In the genomic region with DNA sequence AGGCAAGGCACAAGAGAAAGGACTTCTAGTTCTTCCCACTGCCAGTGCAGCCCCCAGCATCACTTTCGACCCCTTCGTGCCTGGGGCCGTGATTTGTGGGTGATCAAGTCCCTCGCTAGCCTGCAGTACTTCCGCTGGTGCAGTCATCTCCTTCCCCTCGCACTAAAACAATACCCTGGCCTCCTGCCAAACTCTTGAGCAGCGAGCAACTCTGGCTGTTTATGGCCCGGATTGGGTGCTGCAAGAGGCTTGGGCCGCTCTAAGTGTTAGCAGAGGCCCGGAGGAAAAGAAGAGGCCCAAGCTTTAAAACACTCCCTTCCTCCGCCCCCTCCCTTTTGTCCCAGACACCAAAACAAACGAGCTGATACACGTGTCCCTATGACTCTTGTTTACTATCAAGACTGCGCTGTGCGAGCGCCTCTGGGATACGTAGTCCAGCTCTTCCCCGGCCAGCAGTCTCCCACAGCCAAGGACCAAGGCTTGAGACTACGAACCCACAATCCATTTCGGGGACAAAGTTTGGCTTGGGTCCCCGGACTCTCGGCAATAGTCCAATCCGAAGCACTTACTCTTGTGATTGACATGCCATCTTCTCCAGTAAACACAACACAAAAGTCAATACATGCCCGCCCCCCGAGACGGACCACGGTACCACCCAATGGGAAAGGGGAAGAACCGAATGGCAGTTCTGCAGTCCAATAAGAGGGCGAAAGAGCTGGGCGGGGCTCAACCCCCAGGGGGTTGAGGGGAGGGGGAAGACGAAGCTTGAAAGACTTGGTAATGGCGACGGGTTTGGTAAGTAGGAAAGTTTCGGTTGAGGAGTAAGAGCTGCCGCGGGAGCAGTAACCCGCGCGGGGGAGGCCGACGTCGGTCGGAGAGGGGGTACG, we compare ENCODE assay signal across 8 cellular contexts. TPM values are rescaled to one million over a fixed set of nuclear protein-coding genes. Genes with fewer than 3 reads are reported as not detected.
DNase-seq lines count a peak whose midpoint lies in the region; ATAC-seq and TF ChIP-seq lines count a peak whose summit lies in the region.

A gene with protein sequence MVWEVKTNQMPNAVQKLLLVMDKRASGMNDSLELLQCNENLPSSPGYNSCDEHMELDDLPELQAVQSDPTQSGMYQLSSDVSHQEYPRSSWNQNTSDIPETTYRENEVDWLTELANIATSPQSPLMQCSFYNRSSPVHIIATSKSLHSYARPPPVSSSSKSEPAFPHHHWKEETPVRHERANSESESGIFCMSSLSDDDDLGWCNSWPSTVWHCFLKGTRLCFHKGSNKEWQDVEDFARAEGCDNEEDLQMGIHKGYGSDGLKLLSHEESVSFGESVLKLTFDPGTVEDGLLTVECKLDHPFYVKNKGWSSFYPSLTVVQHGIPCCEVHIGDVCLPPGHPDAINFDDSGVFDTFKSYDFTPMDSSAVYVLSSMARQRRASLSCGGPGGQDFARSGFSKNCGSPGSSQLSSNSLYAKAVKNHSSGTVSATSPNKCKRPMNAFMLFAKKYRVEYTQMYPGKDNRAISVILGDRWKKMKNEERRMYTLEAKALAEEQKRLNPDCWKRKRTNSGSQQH (plus strand): TSS at position 771 of the 887 bp plus-strand sequence. CDS start 10,891 bp downstream, outside the sequence.

- H3K9me3 ChIP-seq in CD8-positive, alpha-beta T cell (ENCODE audit: low read length), result no peaks in the 10 kb centered on the region
- H3K9me3 ChIP-seq in lower lobe of right lung, result no peaks in the 10 kb centered on the region

- CTCF ChIA-PET in CD8-positive, alpha-beta T cell (lab: Charles Lee), result interaction anchor here (0.7 to 3.5 kb wide), 13 partner anchors 8 to 883 kb away, joined by 3 to 14 read pairs (median 4); no protein-coding TSS in a partner anchor

- no peaks in the 10 kb centered on the region for H3K36me3 ChIP-seq in CD8-positive, alpha-beta T cell (ENCODE audit: insufficient read depth, low read length)
- H3K36me3 ChIP-seq in lower lobe of right lung, result no peaks in the 10 kb centered on the region

- TF ChIP-seq CTCF in CD8-positive, alpha-beta T cell (IDR thresholded peaks at IDR 0.05), result no peak
- no peak for TF ChIP-seq CTCF in lower lobe of right lung (IDR thresholded peaks at IDR 0.05)

- peak; percentile 95 to 99 (median 98) for DNase-seq in CD8-positive, alpha-beta T cell
- peak; percentile 99 for DNase-seq in HS-5 (ENCODE audit: low read depth)
- DNase-seq in NK-92 treated with Interleukin-12 subunit alpha and Interleukin-12 subunit beta, amount 100 ng/mL, for 24 hours (lab: John Stamatoyannopoulos, UW), result peak; percentile 97
- DNase-seq in activated CD8-positive, alpha-beta memory T cell treated with anti-CD3 and anti-CD28 coated beads for 24 hours, result peak; percentile 99
- peak; percentile 97 for DNase-seq in effector CD4-positive, alpha-beta T cell
- DNase-seq in lower lobe of right lung, result peak; percentile 98
- peak; percentile 92 to 98 (median 95) for DNase-seq in stimulated activated CD4-positive, alpha-beta T cell treated with anti-CD3 and anti-CD28 coated beads, TNF-alpha, amount 100 ng/mL, for 24 hours (ENCODE audit: low read depth in 3 of 3)

- no peaks in the 10 kb centered on the region for H3K27me3 ChIP-seq in CD8-positive, alpha-beta T cell (ENCODE audit: insufficient read depth, low read length)
- no peaks in the 10 kb centered on the region for H3K27me3 ChIP-seq in lower lobe of right lung (ENCODE audit: low read depth)

- H3K36me3 Mint-ChIP-seq in CD8-positive, alpha-beta T cell, result peaks cover 17% of the 10 kb centered on the region

- H3K4me1 Mint-ChIP-seq in CD8-positive, alpha-beta T cell (ENCODE audit: low read depth), result peaks cover 35% of the 10 kb centered on the region

- peak within 1 kb of the TSS; percentile 85 for H3K4me3 ChIP-seq in CD8-positive, alpha-beta T cell (ENCODE audit: low read depth, low read length)
- H3K4me3 ChIP-seq in lower lobe of right lung, result peak within 1 kb of the TSS; percentile 78

- H3K4me1 ChIP-seq in CD8-positive, alpha-beta T cell (ENCODE audit: insufficient read depth, low read length), result peaks cover 36% of the 10 kb centered on the region
- H3K4me1 ChIP-seq in lower lobe of right lung, result peaks cover 35% of the 10 kb centered on the region

- intact Hi-C loops in CD8-positive, alpha-beta T cell (cut with DNase I, micrococcal nuclease), result loop anchor here (1.0 to 10.0 kb wide), 17 partner anchors 12 to 1636 kb away; a partner anchor contains a TSS
- intact Hi-C loops in lower lobe of right lung (cut with DNase I), result no loop called here

- POLR2A ChIA-PET in CD8-positive, alpha-beta T cell (lab: Charles Lee), result interaction anchor here (0.6 to 3.6 kb wide), 42 partner anchors 8 to 1637 kb away, joined by 3 to 48 read pairs (median 4); a partner anchor contains a TSS

- peak within 1 kb of the TSS; percentile 94 for H3K4me3 Mint-ChIP-seq in CD8-positive, alpha-beta T cell

- peak within 1 kb of the TSS; percentile 99 for H3K27ac Mint-ChIP-seq in CD8-positive, alpha-beta T cell

- H3K27ac ChIP-seq in CD8-positive, alpha-beta T cell (ENCODE audit: low read depth, low read length), result peak within 1 kb of the TSS; percentile 98
- peak within 1 kb of the TSS; percentile 98 for H3K27ac ChIP-seq in lower lobe of right lung

- no peaks in the 10 kb centered on the region for H3K9me3 Mint-ChIP-seq in CD8-positive, alpha-beta T cell

- peak; percentile 77 for ATAC-seq in CD8-positive, alpha-beta T cell
- ATAC-seq in GM19468 (IDR thresholded peaks at IDR 0.05; ENCODE audit: extremely low read depth, unreplicated experiment) (peak; percentile 91), lower lobe of right lung (peak; percentile 94 to 96)

- H3K27me3 Mint-ChIP-seq in CD8-positive, alpha-beta T cell (ENCODE audit: low read depth), result no peaks in the 10 kb centered on the region

RNA-seq across cellular contexts. Expression of the gene that starts here (rescaled TPM):
- 100 to 1,000 TPM; 233 to 251 TPM for total RNA-seq in CD8-positive, alpha-beta T cell
- total RNA-seq in lower lobe of right lung, result 81.9 TPM

Comparison
In these comparisons a context has a peak if more than half of its experiments do, and no peak if none do; other contexts are left out.
1. Peak in every context shown above with its lines: DNase-seq, ATAC-seq, H3K4me3 ChIP-seq and H3K27ac ChIP-seq.